In the genomic region with DNA sequence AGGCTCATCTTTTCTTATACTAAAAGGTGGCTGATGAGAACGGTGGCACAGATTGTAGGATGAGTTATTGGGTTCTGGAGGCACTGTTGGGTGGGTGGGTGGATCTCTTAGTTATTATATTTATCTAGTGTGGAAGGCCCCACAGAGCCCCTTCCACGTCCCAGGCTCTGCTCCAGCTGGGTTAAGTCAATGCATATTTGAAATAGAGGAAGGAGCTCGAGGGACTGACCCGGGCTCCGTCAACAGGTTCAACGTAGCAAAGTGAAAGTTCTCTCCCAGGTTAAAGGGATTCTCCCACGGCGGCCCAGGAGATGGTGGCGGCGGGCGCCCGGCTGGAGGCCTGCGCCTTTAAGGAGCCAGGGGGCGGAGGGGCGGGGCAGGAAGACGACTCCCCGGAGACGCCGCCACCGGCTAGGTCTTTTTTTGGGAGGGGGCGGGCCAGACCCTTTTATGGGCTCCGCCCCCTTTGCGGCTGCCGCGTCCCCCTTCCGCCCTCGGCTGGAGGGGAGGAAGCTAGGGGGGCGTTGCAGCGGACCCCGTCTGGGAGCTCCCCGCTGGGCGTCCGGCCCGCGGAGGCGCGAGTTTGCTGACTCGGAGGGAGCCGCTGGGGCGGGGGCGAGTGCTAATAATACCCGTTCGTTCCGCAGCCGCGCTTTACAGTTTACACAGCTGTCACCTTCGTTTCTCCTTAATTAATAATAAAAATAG, we compare ENCODE assay signal across 1 cellular context.
TF ChIP-seq lines count a peak whose summit lies in the region.

No MANE protein-coding gene starts in this region.

TF ChIP-seq in HepG2, 621 proteins besides CTCF, POLR2A, EP300 and RAD21 (continued from another document and continues in another):
- TF ChIP-seq KLF16 (CRISPR knock-in tag; IDR thresholded peaks at IDR 0.05) (peak in 1 of 2 experiments; percentile 80; a peak in 2 of 4 replicates), ZNF224 (CRISPR knock-in tag; IDR thresholded peaks at IDR 0.05) (0 out of 2 replicates have a peak, but pooled peaks have one; percentile 65), ZBTB7B (CRISPR knock-in tag; IDR thresholded peaks at IDR 0.05) (0 out of 2 replicates have a peak, but pooled peaks have one; percentile 3), HDAC2 (CRISPR knock-in tag; IDR thresholded peaks at IDR 0.05) (0 out of 2 replicates have a peak, but pooled peaks have one; percentile 13), TCF12 (IDR thresholded peaks at IDR 0.05) (no peak), TCF12 (CRISPR knock-in tag; IDR thresholded peaks at IDR 0.05) (0 out of 2 replicates have a peak, but pooled peaks have one; percentile 14), ZNF264 (CRISPR knock-in tag; IDR thresholded peaks at IDR 0.05) (no peak), KMT2A (CRISPR knock-in tag; IDR thresholded peaks at IDR 0.05) (0 out of 2 replicates have a peak, but pooled peaks have one; percentile 26), GATAD2A (CRISPR knock-in tag; IDR thresholded peaks at IDR 0.05) (0 out of 2 replicates have a peak, but pooled peaks have one; percentile 13), POLR2G (IDR thresholded peaks at IDR 0.05; ENCODE audit: low read depth, low read length) (peak; percentile 44; the same call in 1 of the 2 replicates), MAZ (IDR thresholded peaks at IDR 0.05; ENCODE audit: borderline replicate concordance, low read depth, low read length) (peak; percentile 71), MAZ (CRISPR knock-in tag; IDR thresholded peaks at IDR 0.05; ENCODE audit: low read depth) (no peak), THAP11 (CRISPR knock-in tag; IDR thresholded peaks at IDR 0.05) (peak; percentile 49; the same call in 1 of the 2 replicates), SIN3B (IDR thresholded peaks at IDR 0.05; ENCODE audit: low read length) (no peak), SMAD3 (CRISPR knock-in tag; IDR thresholded peaks at IDR 0.05) (0 out of 2 replicates have a peak, but pooled peaks have one; percentile 23), PAWR (CRISPR knock-in tag; IDR thresholded peaks at IDR 0.05; ENCODE audit: borderline replicate concordance) (0 out of 2 replicates have a peak, but pooled peaks have one; percentile 20), ZSCAN21 (CRISPR knock-in tag; IDR thresholded peaks at IDR 0.05; ENCODE audit: borderline replicate concordance) (0 out of 2 replicates have a peak, but pooled peaks have one; percentile 17), SOX6 (IDR thresholded peaks at IDR 0.05) (no peak), SOX6 (CRISPR knock-in tag; IDR thresholded peaks at IDR 0.05) (peak; percentile 9; the same call in 1 of the 2 replicates), DMAP1 (CRISPR knock-in tag; IDR thresholded peaks at IDR 0.05) (peak; percentile 31; the same call in 1 of the 2 replicates), POLR2AphosphoS5 (IDR thresholded peaks at IDR 0.05; ENCODE audit: low read depth, low read length) (0 out of 2 replicates have a peak, but pooled peaks have one; percentile 15)
- TF ChIP-seq, protein P1, sequence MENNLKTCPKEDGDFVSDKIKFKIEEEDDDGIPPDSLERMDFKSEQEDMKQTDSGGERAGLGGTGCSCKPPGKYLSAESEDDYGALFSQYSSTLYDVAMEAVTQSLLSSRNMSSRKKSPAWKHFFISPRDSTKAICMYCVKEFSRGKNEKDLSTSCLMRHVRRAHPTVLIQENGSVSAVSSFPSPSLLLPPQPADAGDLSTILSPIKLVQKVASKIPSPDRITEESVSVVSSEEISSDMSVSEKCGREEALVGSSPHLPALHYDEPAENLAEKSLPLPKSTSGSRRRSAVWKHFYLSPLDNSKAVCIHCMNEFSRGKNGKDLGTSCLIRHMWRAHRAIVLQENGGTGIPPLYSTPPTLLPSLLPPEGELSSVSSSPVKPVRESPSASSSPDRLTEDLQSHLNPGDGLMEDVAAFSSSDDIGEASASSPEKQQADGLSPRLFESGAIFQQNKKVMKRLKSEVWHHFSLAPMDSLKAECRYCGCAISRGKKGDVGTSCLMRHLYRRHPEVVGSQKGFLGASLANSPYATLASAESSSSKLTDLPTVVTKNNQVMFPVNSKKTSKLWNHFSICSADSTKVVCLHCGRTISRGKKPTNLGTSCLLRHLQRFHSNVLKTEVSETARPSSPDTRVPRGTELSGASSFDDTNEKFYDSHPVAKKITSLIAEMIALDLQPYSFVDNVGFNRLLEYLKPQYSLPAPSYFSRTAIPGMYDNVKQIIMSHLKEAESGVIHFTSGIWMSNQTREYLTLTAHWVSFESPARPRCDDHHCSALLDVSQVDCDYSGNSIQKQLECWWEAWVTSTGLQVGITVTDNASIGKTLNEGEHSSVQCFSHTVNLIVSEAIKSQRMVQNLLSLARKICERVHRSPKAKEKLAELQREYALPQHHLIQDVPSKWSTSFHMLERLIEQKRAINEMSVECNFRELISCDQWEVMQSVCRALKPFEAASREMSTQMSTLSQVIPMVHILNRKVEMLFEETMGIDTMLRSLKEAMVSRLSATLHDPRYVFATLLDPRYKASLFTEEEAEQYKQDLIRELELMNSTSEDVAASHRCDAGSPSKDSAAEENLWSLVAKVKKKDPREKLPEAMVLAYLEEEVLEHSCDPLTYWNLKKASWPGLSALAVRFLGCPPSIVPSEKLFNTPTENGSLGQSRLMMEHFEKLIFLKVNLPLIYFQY (CRISPR knock-in tag; IDR thresholded peaks at IDR 0.05; ENCODE audit: borderline replicate concordance), result 0 out of 2 replicates have a peak, but pooled peaks have one; percentile 36
- TF ChIP-seq, protein P2, sequence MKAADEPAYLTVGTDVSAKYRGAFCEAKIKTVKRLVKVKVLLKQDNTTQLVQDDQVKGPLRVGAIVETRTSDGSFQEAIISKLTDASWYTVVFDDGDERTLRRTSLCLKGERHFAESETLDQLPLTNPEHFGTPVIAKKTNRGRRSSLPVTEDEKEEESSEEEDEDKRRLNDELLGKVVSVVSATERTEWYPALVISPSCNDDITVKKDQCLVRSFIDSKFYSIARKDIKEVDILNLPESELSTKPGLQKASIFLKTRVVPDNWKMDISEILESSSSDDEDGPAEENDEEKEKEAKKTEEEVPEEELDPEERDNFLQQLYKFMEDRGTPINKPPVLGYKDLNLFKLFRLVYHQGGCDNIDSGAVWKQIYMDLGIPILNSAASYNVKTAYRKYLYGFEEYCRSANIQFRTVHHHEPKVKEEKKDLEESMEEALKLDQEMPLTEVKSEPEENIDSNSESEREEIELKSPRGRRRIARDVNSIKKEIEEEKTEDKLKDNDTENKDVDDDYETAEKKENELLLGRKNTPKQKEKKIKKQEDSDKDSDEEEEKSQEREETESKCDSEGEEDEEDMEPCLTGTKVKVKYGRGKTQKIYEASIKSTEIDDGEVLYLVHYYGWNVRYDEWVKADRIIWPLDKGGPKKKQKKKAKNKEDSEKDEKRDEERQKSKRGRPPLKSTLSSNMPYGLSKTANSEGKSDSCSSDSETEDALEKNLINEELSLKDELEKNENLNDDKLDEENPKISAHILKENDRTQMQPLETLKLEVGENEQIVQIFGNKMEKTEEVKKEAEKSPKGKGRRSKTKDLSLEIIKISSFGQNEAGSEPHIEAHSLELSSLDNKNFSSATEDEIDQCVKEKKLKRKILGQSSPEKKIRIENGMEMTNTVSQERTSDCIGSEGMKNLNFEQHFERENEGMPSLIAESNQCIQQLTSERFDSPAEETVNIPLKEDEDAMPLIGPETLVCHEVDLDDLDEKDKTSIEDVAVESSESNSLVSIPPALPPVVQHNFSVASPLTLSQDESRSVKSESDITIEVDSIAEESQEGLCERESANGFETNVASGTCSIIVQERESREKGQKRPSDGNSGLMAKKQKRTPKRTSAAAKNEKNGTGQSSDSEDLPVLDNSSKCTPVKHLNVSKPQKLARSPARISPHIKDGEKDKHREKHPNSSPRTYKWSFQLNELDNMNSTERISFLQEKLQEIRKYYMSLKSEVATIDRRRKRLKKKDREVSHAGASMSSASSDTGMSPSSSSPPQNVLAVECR (CRISPR knock-in tag; IDR thresholded peaks at IDR 0.05; ENCODE audit: borderline replicate concordance), result peak; percentile 50; the same call in 1 of the 2 replicates
- TF ChIP-seq, protein P3, sequence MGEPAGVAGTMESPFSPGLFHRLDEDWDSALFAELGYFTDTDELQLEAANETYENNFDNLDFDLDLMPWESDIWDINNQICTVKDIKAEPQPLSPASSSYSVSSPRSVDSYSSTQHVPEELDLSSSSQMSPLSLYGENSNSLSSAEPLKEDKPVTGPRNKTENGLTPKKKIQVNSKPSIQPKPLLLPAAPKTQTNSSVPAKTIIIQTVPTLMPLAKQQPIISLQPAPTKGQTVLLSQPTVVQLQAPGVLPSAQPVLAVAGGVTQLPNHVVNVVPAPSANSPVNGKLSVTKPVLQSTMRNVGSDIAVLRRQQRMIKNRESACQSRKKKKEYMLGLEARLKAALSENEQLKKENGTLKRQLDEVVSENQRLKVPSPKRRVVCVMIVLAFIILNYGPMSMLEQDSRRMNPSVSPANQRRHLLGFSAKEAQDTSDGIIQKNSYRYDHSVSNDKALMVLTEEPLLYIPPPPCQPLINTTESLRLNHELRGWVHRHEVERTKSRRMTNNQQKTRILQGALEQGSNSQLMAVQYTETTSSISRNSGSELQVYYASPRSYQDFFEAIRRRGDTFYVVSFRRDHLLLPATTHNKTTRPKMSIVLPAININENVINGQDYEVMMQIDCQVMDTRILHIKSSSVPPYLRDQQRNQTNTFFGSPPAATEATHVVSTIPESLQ (CRISPR knock-in tag; conservative IDR thresholded peaks at IDR 0.05), result no peak
- TF ChIP-seq, protein P4, sequence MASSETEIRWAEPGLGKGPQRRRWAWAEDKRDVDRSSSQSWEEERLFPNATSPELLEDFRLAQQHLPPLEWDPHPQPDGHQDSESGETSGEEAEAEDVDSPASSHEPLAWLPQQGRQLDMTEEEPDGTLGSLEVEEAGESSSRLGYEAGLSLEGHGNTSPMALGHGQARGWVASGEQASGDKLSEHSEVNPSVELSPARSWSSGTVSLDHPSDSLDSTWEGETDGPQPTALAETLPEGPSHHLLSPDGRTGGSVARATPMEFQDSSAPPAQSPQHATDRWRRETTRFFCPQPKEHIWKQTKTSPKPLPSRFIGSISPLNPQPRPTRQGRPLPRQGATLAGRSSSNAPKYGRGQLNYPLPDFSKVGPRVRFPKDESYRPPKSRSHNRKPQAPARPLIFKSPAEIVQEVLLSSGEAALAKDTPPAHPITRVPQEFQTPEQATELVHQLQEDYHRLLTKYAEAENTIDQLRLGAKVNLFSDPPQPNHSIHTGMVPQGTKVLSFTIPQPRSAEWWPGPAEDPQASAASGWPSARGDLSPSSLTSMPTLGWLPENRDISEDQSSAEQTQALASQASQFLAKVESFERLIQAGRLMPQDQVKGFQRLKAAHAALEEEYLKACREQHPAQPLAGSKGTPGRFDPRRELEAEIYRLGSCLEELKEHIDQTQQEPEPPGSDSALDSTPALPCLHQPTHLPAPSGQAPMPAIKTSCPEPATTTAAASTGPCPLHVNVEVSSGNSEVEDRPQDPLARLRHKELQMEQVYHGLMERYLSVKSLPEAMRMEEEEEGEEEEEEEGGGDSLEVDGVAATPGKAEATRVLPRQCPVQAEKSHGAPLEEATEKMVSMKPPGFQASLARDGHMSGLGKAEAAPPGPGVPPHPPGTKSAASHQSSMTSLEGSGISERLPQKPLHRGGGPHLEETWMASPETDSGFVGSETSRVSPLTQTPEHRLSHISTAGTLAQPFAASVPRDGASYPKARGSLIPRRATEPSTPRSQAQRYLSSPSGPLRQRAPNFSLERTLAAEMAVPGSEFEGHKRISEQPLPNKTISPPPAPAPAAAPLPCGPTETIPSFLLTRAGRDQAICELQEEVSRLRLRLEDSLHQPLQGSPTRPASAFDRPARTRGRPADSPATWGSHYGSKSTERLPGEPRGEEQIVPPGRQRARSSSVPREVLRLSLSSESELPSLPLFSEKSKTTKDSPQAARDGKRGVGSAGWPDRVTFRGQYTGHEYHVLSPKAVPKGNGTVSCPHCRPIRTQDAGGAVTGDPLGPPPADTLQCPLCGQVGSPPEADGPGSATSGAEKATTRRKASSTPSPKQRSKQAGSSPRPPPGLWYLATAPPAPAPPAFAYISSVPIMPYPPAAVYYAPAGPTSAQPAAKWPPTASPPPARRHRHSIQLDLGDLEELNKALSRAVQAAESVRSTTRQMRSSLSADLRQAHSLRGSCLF (CRISPR knock-in tag; IDR thresholded peaks at IDR 0.05; ENCODE audit: borderline replicate concordance), result no peak
- TF ChIP-seq, protein P5, sequence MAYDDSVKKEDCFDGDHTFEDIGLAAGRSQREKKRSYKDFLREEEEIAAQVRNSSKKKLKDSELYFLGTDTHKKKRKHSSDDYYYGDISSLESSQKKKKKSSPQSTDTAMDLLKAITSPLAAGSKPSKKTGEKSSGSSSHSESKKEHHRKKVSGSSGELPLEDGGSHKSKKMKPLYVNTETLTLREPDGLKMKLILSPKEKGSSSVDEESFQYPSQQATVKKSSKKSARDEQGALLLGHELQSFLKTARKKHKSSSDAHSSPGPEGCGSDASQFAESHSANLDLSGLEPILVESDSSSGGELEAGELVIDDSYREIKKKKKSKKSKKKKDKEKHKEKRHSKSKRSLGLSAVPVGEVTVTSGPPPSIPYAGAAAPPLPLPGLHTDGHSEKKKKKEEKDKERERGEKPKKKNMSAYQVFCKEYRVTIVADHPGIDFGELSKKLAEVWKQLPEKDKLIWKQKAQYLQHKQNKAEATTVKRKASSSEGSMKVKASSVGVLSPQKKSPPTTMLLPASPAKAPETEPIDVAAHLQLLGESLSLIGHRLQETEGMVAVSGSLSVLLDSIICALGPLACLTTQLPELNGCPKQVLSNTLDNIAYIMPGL (CRISPR knock-in tag; IDR thresholded peaks at IDR 0.05; ENCODE audit: borderline replicate concordance in 1 of 2, low read depth in 1 of 2), result 0 out of 4 replicates have a peak, but pooled peaks of 1 of the 2 experiments have one; percentile 16
- TF ChIP-seq, protein P6, sequence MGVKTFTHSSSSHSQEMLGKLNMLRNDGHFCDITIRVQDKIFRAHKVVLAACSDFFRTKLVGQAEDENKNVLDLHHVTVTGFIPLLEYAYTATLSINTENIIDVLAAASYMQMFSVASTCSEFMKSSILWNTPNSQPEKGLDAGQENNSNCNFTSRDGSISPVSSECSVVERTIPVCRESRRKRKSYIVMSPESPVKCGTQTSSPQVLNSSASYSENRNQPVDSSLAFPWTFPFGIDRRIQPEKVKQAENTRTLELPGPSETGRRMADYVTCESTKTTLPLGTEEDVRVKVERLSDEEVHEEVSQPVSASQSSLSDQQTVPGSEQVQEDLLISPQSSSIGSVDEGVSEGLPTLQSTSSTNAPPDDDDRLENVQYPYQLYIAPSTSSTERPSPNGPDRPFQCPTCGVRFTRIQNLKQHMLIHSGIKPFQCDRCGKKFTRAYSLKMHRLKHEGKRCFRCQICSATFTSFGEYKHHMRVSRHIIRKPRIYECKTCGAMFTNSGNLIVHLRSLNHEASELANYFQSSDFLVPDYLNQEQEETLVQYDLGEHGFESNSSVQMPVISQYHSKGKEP (CRISPR knock-in tag; IDR thresholded peaks at IDR 0.05), result no peak
- TF ChIP-seq, protein P7, sequence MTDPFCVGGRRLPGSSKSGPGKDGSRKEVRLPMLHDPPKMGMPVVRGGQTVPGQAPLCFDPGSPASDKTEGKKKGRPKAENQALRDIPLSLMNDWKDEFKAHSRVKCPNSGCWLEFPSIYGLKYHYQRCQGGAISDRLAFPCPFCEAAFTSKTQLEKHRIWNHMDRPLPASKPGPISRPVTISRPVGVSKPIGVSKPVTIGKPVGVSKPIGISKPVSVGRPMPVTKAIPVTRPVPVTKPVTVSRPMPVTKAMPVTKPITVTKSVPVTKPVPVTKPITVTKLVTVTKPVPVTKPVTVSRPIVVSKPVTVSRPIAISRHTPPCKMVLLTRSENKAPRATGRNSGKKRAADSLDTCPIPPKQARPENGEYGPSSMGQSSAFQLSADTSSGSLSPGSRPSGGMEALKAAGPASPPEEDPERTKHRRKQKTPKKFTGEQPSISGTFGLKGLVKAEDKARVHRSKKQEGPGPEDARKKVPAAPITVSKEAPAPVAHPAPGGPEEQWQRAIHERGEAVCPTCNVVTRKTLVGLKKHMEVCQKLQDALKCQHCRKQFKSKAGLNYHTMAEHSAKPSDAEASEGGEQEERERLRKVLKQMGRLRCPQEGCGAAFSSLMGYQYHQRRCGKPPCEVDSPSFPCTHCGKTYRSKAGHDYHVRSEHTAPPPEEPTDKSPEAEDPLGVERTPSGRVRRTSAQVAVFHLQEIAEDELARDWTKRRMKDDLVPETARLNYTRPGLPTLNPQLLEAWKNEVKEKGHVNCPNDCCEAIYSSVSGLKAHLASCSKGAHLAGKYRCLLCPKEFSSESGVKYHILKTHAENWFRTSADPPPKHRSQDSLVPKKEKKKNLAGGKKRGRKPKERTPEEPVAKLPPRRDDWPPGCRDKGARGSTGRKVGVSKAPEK (CRISPR knock-in tag; IDR thresholded peaks at IDR 0.05; ENCODE audit: borderline replicate concordance), result no peak
